Comparison of ENCODE assay signal across 8 cellular contexts in genomic region chr10:75019360-75019759, GRCh38.
DNase-seq lines count a peak whose midpoint lies in the region; ATAC-seq and TF ChIP-seq lines count a peak whose summit lies in the region.

No MANE protein-coding gene starts in this region.

- H3K27ac ChIP-seq in left ventricle myocardium inferior (replicated peaks) (no peak overlapping the region), right cardiac atrium (ENCODE audit: low read length) (no peak overlapping the region), neural cell (ENCODE audit: low read length) (peak overlapping the region; percentile 18), colonic mucosa (no peak overlapping the region)
- H3K27ac ChIP-seq in effector memory CD4-positive, alpha-beta T cell (ENCODE audit: insufficient read depth, low read length, poor library complexity, severe bottlenecking): no peak overlapping the region

- H4K20me1 ChIP-seq in neural cell (ENCODE audit: insufficient read depth): no peaks in the 10 kb centered on the region

- no peak overlapping the region for H2AFZ ChIP-seq in neural cell (ENCODE audit: low read depth, low read length)

- H3K79me2 ChIP-seq in neural cell (replicated peaks; ENCODE audit: insufficient read depth, low read length): no peaks in the 10 kb centered on the region

- H3F3A ChIP-seq in neural cell (ENCODE audit: insufficient read depth, low read length, poor library complexity, severe bottlenecking): no peaks in the 10 kb centered on the region

- 34% methylated on average over 2 of the region's 2 CpGs for WGBS in right cardiac atrium

- H3K9ac ChIP-seq in neural cell (ENCODE audit: low read length): no peak overlapping the region
- no peak overlapping the region for H3K9ac ChIP-seq in colonic mucosa (ENCODE audit: low read depth in 2 of 2, low read length in 2 of 2)

- H3K9me3 ChIP-seq in left ventricle myocardium inferior (replicated peaks) (no peaks in the 10 kb centered on the region), right cardiac atrium (ENCODE audit: control insufficient read depth, low read length) (no peaks in the 10 kb centered on the region), neural cell (ENCODE audit: low read length) (no peaks in the 10 kb centered on the region), mucosa of descending colon (no peaks in the 10 kb centered on the region), colonic mucosa (no peaks in the 10 kb centered on the region)
- H3K9me3 ChIP-seq in effector memory CD4-positive, alpha-beta T cell (ENCODE audit: control insufficient read depth, low read length): no peaks in the 10 kb centered on the region

- H3K36me3 ChIP-seq in left ventricle myocardium inferior: peaks cover 39% of the 10 kb centered on the region
- peaks cover under 1% of the 10 kb centered on the region for H3K36me3 ChIP-seq in neural cell (ENCODE audit: insufficient read depth, low read length)
- no peaks in the 10 kb centered on the region for H3K36me3 ChIP-seq in mucosa of descending colon (ENCODE audit: low read depth)
- H3K36me3 ChIP-seq in colonic mucosa: no peaks in the 10 kb centered on the region
- H3K36me3 ChIP-seq in effector memory CD4-positive, alpha-beta T cell (ENCODE audit: control insufficient read depth, insufficient read depth, low read length): peaks cover 38% of the 10 kb centered on the region

- H3K27me3 ChIP-seq in left ventricle myocardium inferior (ENCODE audit: low read depth): no peaks in the 10 kb centered on the region
- H3K27me3 ChIP-seq in right cardiac atrium (ENCODE audit: control insufficient read depth, insufficient read depth): no peaks in the 10 kb centered on the region
- no peaks in the 10 kb centered on the region for H3K27me3 ChIP-seq in neural cell (ENCODE audit: insufficient read depth, low read depth, low read length)
- no peaks in the 10 kb centered on the region for H3K27me3 ChIP-seq in colonic mucosa
- H3K27me3 ChIP-seq in effector memory CD4-positive, alpha-beta T cell (replicated peaks; ENCODE audit: control insufficient read depth, insufficient read depth, low read length, poor library complexity, severe bottlenecking): no peaks in the 10 kb centered on the region

- TF ChIP-seq EP300 in neural cell (conservative IDR thresholded peaks at IDR 0.05; ENCODE audit: poor library complexity, severe bottlenecking): no peak

- peak; percentile 82 for TF ChIP-seq RAD21 in neural cell (conservative IDR thresholded peaks at IDR 0.05)

- no peak for DNase-seq in left ventricle myocardium inferior
- DNase-seq in right cardiac atrium: no peak
- peak; percentile 27 for DNase-seq in NCI-H2196 treated with DMSO at 0.1 percent for 48 hours (lab: John Stamatoyannopoulos, UW; ENCODE audit: unreplicated experiment)
- DNase-seq in cardiac fibroblast (ENCODE audit: low read depth in 2 of 2): peak; percentile 61 to 63
- DNase-seq in mucosa of descending colon: no peak
- DNase-seq in colonic mucosa: no peak
- DNase-seq in effector memory CD4-positive, alpha-beta T cell: no peak

- TF ChIP-seq CTCF in left ventricle myocardium inferior (IDR thresholded peaks at IDR 0.05; ENCODE audit: borderline replicate concordance): peak; percentile 42
- peak; percentile 31 for TF ChIP-seq CTCF in cardiac fibroblast (IDR thresholded peaks at IDR 0.05; ENCODE audit: low read depth, low read length)
- peak; percentile 76 for TF ChIP-seq CTCF in neural cell (IDR thresholded peaks at IDR 0.05; ENCODE audit: poor library complexity, severe bottlenecking)
- TF ChIP-seq CTCF in mucosa of descending colon (IDR thresholded peaks at IDR 0.05): no peak
- no peak for TF ChIP-seq CTCF in colonic mucosa (IDR thresholded peaks at IDR 0.05)

- ATAC-seq in right cardiac atrium (no peak), mucosa of descending colon (no peak)

- H3K9me2 ChIP-seq in neural cell (ENCODE audit: insufficient read depth, low read length): no peaks in the 10 kb centered on the region

- H3K4me3 ChIP-seq in left ventricle myocardium inferior (no peak overlapping the region), right cardiac atrium (ENCODE audit: low read length) (no peak overlapping the region), cardiac fibroblast (replicated peaks in 1 of 2; ENCODE audit: low read depth in 2 of 2, low read length in 2 of 2) (no peak overlapping the region), neural cell (ENCODE audit: low read length) (peak overlapping the region; percentile 12), mucosa of descending colon (no peak overlapping the region), colonic mucosa (no peak overlapping the region)
- no peak overlapping the region for H3K4me3 ChIP-seq in effector memory CD4-positive, alpha-beta T cell (ENCODE audit: insufficient read depth, low read depth, low read length, poor library complexity, severe bottlenecking)

- H3K4me2 ChIP-seq in neural cell (ENCODE audit: low read length): no peak overlapping the region

- intact Hi-C loops in left ventricle myocardium inferior (cut with micrococcal nuclease) (no loop called here), right cardiac atrium (cut with DNase I) (no loop called here), mucosa of descending colon (cut with DNase I, micrococcal nuclease) (no loop called here), colonic mucosa (cut with DNase I) (no loop called here)

- H3K4me1 ChIP-seq in left ventricle myocardium inferior: peaks cover 37% of the 10 kb centered on the region
- H3K4me1 ChIP-seq in right cardiac atrium (ENCODE audit: control insufficient read depth, insufficient read depth, low read length): peaks cover 2% of the 10 kb centered on the region
- H3K4me1 ChIP-seq in mucosa of descending colon (ENCODE audit: low read depth): no peaks in the 10 kb centered on the region
- H3K4me1 ChIP-seq in colonic mucosa: no peaks in the 10 kb centered on the region
- H3K4me1 ChIP-seq in effector memory CD4-positive, alpha-beta T cell (ENCODE audit: control insufficient read depth, insufficient read depth, low read length, poor library complexity, severe bottlenecking): peaks cover 7% of the 10 kb centered on the region

TF ChIP-seq in neural cell, 6 proteins besides CTCF, POLR2A, EP300 and RAD21:
- peak; percentile 80 for TF ChIP-seq SMC3 (conservative IDR thresholded peaks at IDR 0.05; ENCODE audit: poor library complexity)
- no peak for TF ChIP-seq TAF1 (IDR thresholded peaks at IDR 0.05; ENCODE audit: low read depth)

Comparison
In these comparisons a context has a peak if more than half of its experiments do, and no peak if none do; other contexts are left out.
1. DNase-seq: peak in NCI-H2196 treated with DMSO at 0.1 percent for 48 hours (single experiment) and cardiac fibroblast (2 of 2); none in left ventricle myocardium inferior (single experiment), right cardiac atrium (0 of 3), mucosa of descending colon (0 of 3), colonic mucosa (single experiment) and effector memory CD4-positive, alpha-beta T cell (0 of 3).
2. CTCF ChIP-seq: peak in left ventricle myocardium inferior (single experiment), cardiac fibroblast (single experiment) and neural cell (single experiment); none in mucosa of descending colon (single experiment) and colonic mucosa (single experiment).